8 cellular contexts compared by ENCODE assay signal in the genomic region with DNA sequence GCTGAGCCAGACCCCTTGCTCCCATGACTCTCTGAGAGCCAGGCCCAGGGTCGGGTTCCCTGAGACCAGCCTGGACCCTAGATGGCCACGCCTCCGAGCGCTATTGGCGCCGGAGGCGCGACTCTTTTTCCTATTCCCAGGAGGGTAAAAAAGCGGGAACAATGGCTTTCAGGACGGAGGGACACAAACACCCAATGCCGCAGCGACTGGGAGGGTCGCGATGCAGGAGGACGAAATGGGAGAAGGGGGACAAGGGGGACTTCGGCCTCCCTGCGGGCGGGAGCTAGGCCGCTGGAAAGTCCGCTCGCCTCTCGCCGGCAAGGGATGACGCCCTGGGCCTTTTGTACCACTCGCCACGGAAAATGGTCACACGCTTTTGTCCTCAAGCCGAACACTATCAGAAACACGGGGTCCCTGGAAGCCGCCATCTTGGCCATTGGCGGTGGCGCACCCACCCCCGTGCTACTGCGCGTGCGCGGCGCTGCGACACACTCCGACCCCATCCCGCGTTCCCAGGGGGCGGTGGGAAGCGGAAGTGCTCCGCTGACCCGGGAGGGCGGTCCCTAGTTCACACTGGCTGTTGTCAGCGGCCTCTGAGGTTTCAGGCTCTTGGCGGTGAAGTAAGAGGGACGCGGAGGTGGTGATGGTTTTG.
DNase-seq lines count a peak whose midpoint lies in the region; ATAC-seq and TF ChIP-seq lines count a peak whose summit lies in the region.

No MANE protein-coding gene starts in this region.

- H3K4me2 ChIP-seq in fibroblast of lung (ENCODE audit: extremely low read depth, insufficient read depth, low read length) = peak overlapping the region; percentile 87

- H3K79me2 ChIP-seq in fibroblast of lung (ENCODE audit: control insufficient read depth, insufficient read depth, low read length) = peaks cover 9% of the 10 kb centered on the region

- no peaks in the 10 kb centered on the region for H3K9me3 Mint-ChIP-seq in IgD-negative memory B cell
- H3K9me3 Mint-ChIP-seq in activated T-helper 1 cell treated with anti-CD3 and anti-CD28 coated beads, Interleukin-12 subunit alpha, Interleukin-12 subunit beta, Interleukin-2, Interleukin-4 antibody, amounts not matched to agents 30 ng/mL and 10 ng/mL and 1 ng/mL, durations not matched to agents 14 hours and 24 hours and 36 hours = no peaks in the 10 kb centered on the region
- peaks cover 0 to 2% (median 0%) of the 10 kb centered on the region in 11 donors for H3K9me3 Mint-ChIP-seq in naive thymus-derived CD4-positive, alpha-beta T cell
- H3K9me3 Mint-ChIP-seq in stimulated activated memory B cell treated with anti-CD40 and anti-IgM and Interleukin-4, amounts not matched to agents 10 μg/mL and 1 μg/mL and 100 μg/mL, for 72 hours = no peaks in the 10 kb centered on the region

- intact Hi-C loops in Panc1 (cut with micrococcal nuclease; ENCODE audit: unreplicated experiment) = no loop called here
- intact Hi-C loops in activated T-helper 1 cell treated with anti-CD3 and anti-CD28 coated beads, Interleukin-12 subunit alpha, Interleukin-12 subunit beta, Interleukin-2, Interleukin-4 antibody, amounts not matched to agents 30 ng/mL and 10 ng/mL and 1 ng/mL, durations not matched to agents 14 hours and 24 hours and 36 hours (cut with micrococcal nuclease) = loop anchor here (1.0 to 10.0 kb wide), 4 partner anchors 98 to 312 kb away; a partner anchor contains a TSS
- intact Hi-C loops in naive thymus-derived CD4-positive, alpha-beta T cell (cut with micrococcal nuclease) = loop anchor here (1.0 to 10.0 kb wide), 7 partner anchors 38 to 700 kb away; a partner anchor contains a TSS

- H2AFZ ChIP-seq in fibroblast of lung (ENCODE audit: low read length) = peak overlapping the region; percentile 80

- peak overlapping the region; percentile 92 for H3K27ac ChIP-seq in Panc1 (ENCODE audit: low read length)
- H3K27ac ChIP-seq in fibroblast of lung (ENCODE audit: insufficient read depth, low read length) = peak overlapping the region; percentile 83
- peak overlapping the region; percentile 86 for H3K27ac ChIP-seq in naive thymus-derived CD4-positive, alpha-beta T cell (ENCODE audit: low read depth, low read length)

- in situ Hi-C loops in Panc1 (cut with HindIII; ENCODE audit: low pct_unique_long_range_greater_than_20kb, low sequenced_read_pairs) = no loop called here

- peak overlapping the region; percentile 71 to 91 (median 84) for H3K27ac Mint-ChIP-seq in IgD-negative memory B cell
- H3K27ac Mint-ChIP-seq in activated T-helper 1 cell treated with anti-CD3 and anti-CD28 coated beads, Interleukin-12 subunit alpha, Interleukin-12 subunit beta, Interleukin-2, Interleukin-4 antibody, amounts not matched to agents 30 ng/mL and 10 ng/mL and 1 ng/mL, durations not matched to agents 14 hours and 24 hours and 36 hours = peak overlapping the region; percentile 92
- peak overlapping the region; percentile 79 to 92 (median 90) for H3K27ac Mint-ChIP-seq in naive thymus-derived CD4-positive, alpha-beta T cell
- peak overlapping the region; percentile 91 for H3K27ac Mint-ChIP-seq in stimulated activated memory B cell treated with anti-CD40 and anti-IgM and Interleukin-4, amounts not matched to agents 10 μg/mL and 1 μg/mL and 100 μg/mL, for 72 hours

- no peaks in the 10 kb centered on the region for H3K9me3 ChIP-seq in Panc1 (ENCODE audit: control insufficient read depth, insufficient read depth, low read depth, low read length)
- H3K9me3 ChIP-seq in fibroblast of lung (ENCODE audit: control insufficient read depth, insufficient read depth, low read depth, low read length) = no peaks in the 10 kb centered on the region
- H3K9me3 ChIP-seq in naive thymus-derived CD4-positive, alpha-beta T cell (ENCODE audit: control insufficient read depth in 2 of 3, low read length in 3 of 3) = no peaks in the 10 kb centered on the region

- DNase-seq in DMS53 treated with DMSO at 0.1 percent for 48 hours (lab: John Stamatoyannopoulos, UW; ENCODE audit: unreplicated experiment) (peak; percentile 56), Panc1 (ENCODE audit: low read depth, low spot score) (peak; percentile 24), fibroblast of lung (ENCODE audit: low read depth in 2 of 2) (peak; percentile 62 to 84)
- peak; percentile 76 for DNase-seq in activated T-helper 1 cell treated with anti-CD3 and anti-CD28 coated beads, Interleukin-12 subunit alpha, Interleukin-12 subunit beta, Interleukin-2, Interleukin-4 antibody, amounts not matched to agents 30 ng/mL and 10 ng/mL and 1 ng/mL, durations not matched to agents 14 hours and 24 hours and 36 hours (ENCODE audit: low spot score)
- DNase-seq in naive thymus-derived CD4-positive, alpha-beta T cell = peak; percentile 75 to 86 (median 81)

- H3K4me1 ChIP-seq in Panc1 (ENCODE audit: control insufficient read depth, insufficient read depth, low read length) (peaks cover 4% of the 10 kb centered on the region; the same call in 1 of the 2 replicates), fibroblast of lung (ENCODE audit: control insufficient read depth, extremely low read depth, insufficient read depth, low read length) (peaks cover 9% of the 10 kb centered on the region)
- H3K4me1 ChIP-seq in naive thymus-derived CD4-positive, alpha-beta T cell (ENCODE audit: control insufficient read depth in 2 of 2, insufficient read depth in 2 of 2, low read length in 2 of 2) = peaks cover 5 to 7% of the 10 kb centered on the region in 2 donors

- H3K9ac ChIP-seq in fibroblast of lung (ENCODE audit: insufficient read depth, low read length) = peak overlapping the region; percentile 83

- H4K20me1 ChIP-seq in fibroblast of lung (ENCODE audit: control insufficient read depth, extremely low read depth, insufficient read depth, low read length) = no peaks in the 10 kb centered on the region

- H3K36me3 ChIP-seq in Panc1 (ENCODE audit: control insufficient read depth, insufficient read depth, low read length) (no peaks in the 10 kb centered on the region), fibroblast of lung (ENCODE audit: control insufficient read depth, insufficient read depth, low read length) (no peaks in the 10 kb centered on the region)
- peaks cover 0 to 11% (median 0%) of the 10 kb centered on the region in 3 experiments for H3K36me3 ChIP-seq in naive thymus-derived CD4-positive, alpha-beta T cell (ENCODE audit: control insufficient read depth in 2 of 3, insufficient read depth in 3 of 3, low read length in 3 of 3)

- H3K4me3 ChIP-seq in Panc1 (ENCODE audit: low read depth in 2 of 2, low read length in 2 of 2) (peak overlapping the region; percentile 87 to 92), fibroblast of lung (replicated peaks in 1 of 4; ENCODE audit: control extremely low read depth in 1 of 4, insufficient read depth in 1 of 4, low read depth in 3 of 4, low read length in 4 of 4) (peak overlapping the region; percentile 63 to 87 (median 76))
- peak overlapping the region; percentile 83 for H3K4me3 ChIP-seq in naive thymus-derived CD4-positive, alpha-beta T cell (ENCODE audit: low read length)

- CTCF ChIA-PET in Panc1 (lab: Charles Lee) = no interaction called here
- CTCF ChIA-PET in naive thymus-derived CD4-positive, alpha-beta T cell (lab: Charles Lee) = no interaction called here

- H3K36me3 Mint-ChIP-seq in IgD-negative memory B cell = peaks cover 3% of the 10 kb centered on the region
- peaks cover 13% of the 10 kb centered on the region for H3K36me3 Mint-ChIP-seq in activated T-helper 1 cell treated with anti-CD3 and anti-CD28 coated beads, Interleukin-12 subunit alpha, Interleukin-12 subunit beta, Interleukin-2, Interleukin-4 antibody, amounts not matched to agents 30 ng/mL and 10 ng/mL and 1 ng/mL, durations not matched to agents 14 hours and 24 hours and 36 hours (ENCODE audit: low read depth)
- H3K36me3 Mint-ChIP-seq in naive thymus-derived CD4-positive, alpha-beta T cell = peaks cover 0 to 15% (median 10%) of the 10 kb centered on the region in 5 donors
- H3K36me3 Mint-ChIP-seq in stimulated activated memory B cell treated with anti-CD40 and anti-IgM and Interleukin-4, amounts not matched to agents 10 μg/mL and 1 μg/mL and 100 μg/mL, for 72 hours = peaks cover under 1% of the 10 kb centered on the region

- peaks cover 1% of the 10 kb centered on the region for H3K27me3 Mint-ChIP-seq in IgD-negative memory B cell
- H3K27me3 Mint-ChIP-seq in activated T-helper 1 cell treated with anti-CD3 and anti-CD28 coated beads, Interleukin-12 subunit alpha, Interleukin-12 subunit beta, Interleukin-2, Interleukin-4 antibody, amounts not matched to agents 30 ng/mL and 10 ng/mL and 1 ng/mL, durations not matched to agents 14 hours and 24 hours and 36 hours (ENCODE audit: insufficient read depth) = no peaks in the 10 kb centered on the region
- no peaks in the 10 kb centered on the region for H3K27me3 Mint-ChIP-seq in naive thymus-derived CD4-positive, alpha-beta T cell
- no peaks in the 10 kb centered on the region for H3K27me3 Mint-ChIP-seq in stimulated activated memory B cell treated with anti-CD40 and anti-IgM and Interleukin-4, amounts not matched to agents 10 μg/mL and 1 μg/mL and 100 μg/mL, for 72 hours

- H3K4me1 Mint-ChIP-seq in IgD-negative memory B cell = peaks cover 2 to 8% (median 5%) of the 10 kb centered on the region in 3 donors
- peaks cover 25% of the 10 kb centered on the region for H3K4me1 Mint-ChIP-seq in activated T-helper 1 cell treated with anti-CD3 and anti-CD28 coated beads, Interleukin-12 subunit alpha, Interleukin-12 subunit beta, Interleukin-2, Interleukin-4 antibody, amounts not matched to agents 30 ng/mL and 10 ng/mL and 1 ng/mL, durations not matched to agents 14 hours and 24 hours and 36 hours (ENCODE audit: low read depth)
- peaks cover 0 to 29% (median 20%) of the 10 kb centered on the region in 7 donors for H3K4me1 Mint-ChIP-seq in naive thymus-derived CD4-positive, alpha-beta T cell
- H3K4me1 Mint-ChIP-seq in stimulated activated memory B cell treated with anti-CD40 and anti-IgM and Interleukin-4, amounts not matched to agents 10 μg/mL and 1 μg/mL and 100 μg/mL, for 72 hours = peaks cover under 1% of the 10 kb centered on the region

- POLR2A ChIA-PET in Panc1 (lab: Charles Lee) = no interaction called here
- POLR2A ChIA-PET in naive thymus-derived CD4-positive, alpha-beta T cell (lab: Charles Lee) = interaction anchor here (0.7 to 1.7 kb wide), 2 partner anchors 9 to 954 kb away, joined by 3 to 4 read pairs; no protein-coding TSS in a partner anchor

- TSS peak; percentile 92 for BruUV-seq in Panc1 (replicated peaks; lab: Mats Ljungman, UMichigan)

- ATAC-seq in GM21576 (IDR thresholded peaks at IDR 0.05; ENCODE audit: unreplicated experiment) = peak; percentile 91
- peak; percentile 97 for ATAC-seq in Panc1
- ATAC-seq in naive thymus-derived CD4-positive, alpha-beta T cell = peak; percentile 94
- peak; percentile 97 for ATAC-seq in stimulated activated memory B cell treated with anti-CD40 and anti-IgM and Interleukin-4, amounts not matched to agents 10 μg/mL and 1 μg/mL and 100 μg/mL, for 72 hours

- no peaks in the 10 kb centered on the region for H3K27me3 ChIP-seq in Panc1 (ENCODE audit: control insufficient read depth, insufficient read depth, low read length)
- no peaks in the 10 kb centered on the region for H3K27me3 ChIP-seq in fibroblast of lung (ENCODE audit: control insufficient read depth, insufficient read depth, low read length)
- no peaks in the 10 kb centered on the region for H3K27me3 ChIP-seq in naive thymus-derived CD4-positive, alpha-beta T cell (ENCODE audit: control insufficient read depth in 2 of 2, insufficient read depth in 2 of 2, low read length in 2 of 2)

- TF ChIP-seq CTCF in Panc1 (IDR thresholded peaks at IDR 0.05) (no peak), fibroblast of lung (conservative IDR thresholded peaks at IDR 0.05 in 1 of 2, IDR thresholded peaks at IDR 0.05 in 1 of 2; ENCODE audit: low read depth in 1 of 2, low read length in 2 of 2) (no peak)

- H3K4me3 Mint-ChIP-seq in IgD-negative memory B cell = peak overlapping the region; percentile 84 to 95 (median 92)
- peak overlapping the region; percentile 84 for H3K4me3 Mint-ChIP-seq in activated T-helper 1 cell treated with anti-CD3 and anti-CD28 coated beads, Interleukin-12 subunit alpha, Interleukin-12 subunit beta, Interleukin-2, Interleukin-4 antibody, amounts not matched to agents 30 ng/mL and 10 ng/mL and 1 ng/mL, durations not matched to agents 14 hours and 24 hours and 36 hours
- H3K4me3 Mint-ChIP-seq in naive thymus-derived CD4-positive, alpha-beta T cell = peak overlapping the region; percentile 77 to 91 (median 85)
- H3K4me3 Mint-ChIP-seq in stimulated activated memory B cell treated with anti-CD40 and anti-IgM and Interleukin-4, amounts not matched to agents 10 μg/mL and 1 μg/mL and 100 μg/mL, for 72 hours = peak overlapping the region; percentile 95

Comparison
In these comparisons a context has a peak if more than half of its experiments do, and no peak if none do; other contexts are left out.
1. Peak in every context shown above with its lines: DNase-seq, ATAC-seq, H3K4me3 ChIP-seq and H3K27ac ChIP-seq.
2. DNase-seq: peak in every context shown above with its lines; median percentile 81 in naive thymus-derived CD4-positive, alpha-beta T cell; 76 in activated T-helper 1 cell treated with anti-CD3 and anti-CD28 coated beads, Interleukin-12 subunit alpha, Interleukin-12 subunit beta, Interleukin-2, Interleukin-4 antibody, amounts not matched to agents 30 ng/mL and 10 ng/mL and 1 ng/mL, durations not matched to agents 14 hours and 24 hours and 36 hours; 73 in fibroblast of lung; 56 in DMS53 treated with DMSO at 0.1 percent for 48 hours; 24 in Panc1.